ENCODE assay signal across 1 cellular context in genomic region chr18:62812891-62813290, GRCh38.
TF ChIP-seq lines count a peak whose summit lies in the region.

No MANE protein-coding gene starts in this region.

TF ChIP-seq in H1, 55 proteins besides CTCF, POLR2A, EP300 and RAD21 (continued from another document):
- TF ChIP-seq, protein P1, sequence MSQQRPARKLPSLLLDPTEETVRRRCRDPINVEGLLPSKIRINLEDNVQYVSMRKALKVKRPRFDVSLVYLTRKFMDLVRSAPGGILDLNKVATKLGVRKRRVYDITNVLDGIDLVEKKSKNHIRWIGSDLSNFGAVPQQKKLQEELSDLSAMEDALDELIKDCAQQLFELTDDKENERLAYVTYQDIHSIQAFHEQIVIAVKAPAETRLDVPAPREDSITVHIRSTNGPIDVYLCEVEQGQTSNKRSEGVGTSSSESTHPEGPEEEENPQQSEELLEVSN (IDR thresholded peaks at IDR 0.05): no peak
